In genomic region chr3:193816656-193817311, GRCh38 we compare ENCODE assay signal across 9 cellular contexts.
DNase-seq lines count a peak whose midpoint lies in the region; ATAC-seq, FAIRE-seq and TF ChIP-seq lines count a peak whose summit lies in the region.
"Had no signal": no experiment of that assay in that cellular context is flagged by ENCODE, and none has a peak within 500 bp of the region (broad histone marks: within the 10 kb centered on the region; RNA-seq: fewer than 3 reads in every experiment).

No MANE protein-coding gene starts in this region.

- no peak for TF ChIP-seq RAD21 in K562 (CRISPR knock-in tag; conservative IDR thresholded peaks at IDR 0.05 in 1 of 2, IDR thresholded peaks at IDR 0.05 in 1 of 2)

- H3K9ac ChIP-seq in K562 (ENCODE audit: insufficient read depth in 1 of 2, low read depth in 2 of 2, low read length in 2 of 2) (peak overlapping the region in 1 of 2 experiments; percentile 57; a peak in 1 of 4 replicates), kidney (ENCODE audit: low read length in 2 of 2) (no peak overlapping the region), subcutaneous abdominal adipose tissue (ENCODE audit: low read length in 5 of 5) (no peak overlapping the region)

- H3K4me2 ChIP-seq in K562 (ENCODE audit: insufficient read depth, low read length), result peak overlapping the region; percentile 50

- peak; percentile 84 for DNase-seq in NCI-H1092 treated with DMSO at 0.1 percent for 48 hours (lab: John Stamatoyannopoulos, UW)
- peak; percentile 52 to 78 (median 66) for DNase-seq in K562 (ENCODE audit: extremely low read depth in 1 of 4, low spot score in 3 of 4)
- peak; percentile 86 for DNase-seq in kidney
- DNase-seq in NCI-H446 (lab: John Stamatoyannopoulos, UW), result no peak

- H3K36me3 ChIP-seq in K562 (ENCODE audit: control insufficient read depth, insufficient read depth, low read length) (no peaks in the 10 kb centered on the region), kidney (ENCODE audit: control insufficient read depth in 1 of 2, insufficient read depth in 2 of 2, low read length in 2 of 2) (no peaks in the 10 kb centered on the region), subcutaneous abdominal adipose tissue (ENCODE audit: control insufficient read depth in 5 of 5, insufficient read depth in 5 of 5, low read length in 5 of 5) (no peaks in the 10 kb centered on the region)

- H3K9me1 ChIP-seq in K562 (ENCODE audit: control insufficient read depth, insufficient read depth, low read length), result no peaks in the 10 kb centered on the region

- no peak for TF ChIP-seq EP300 in K562 (IDR thresholded peaks at IDR 0.05; ENCODE audit: low read length)

- no peak for TF ChIP-seq POLR2A in K562 (conservative IDR thresholded peaks at IDR 0.05)

- H3K27ac ChIP-seq in K562 (ENCODE audit: extremely low read depth, low read depth, low read length), result no peak overlapping the region
- no peak overlapping the region for H3K27ac ChIP-seq in kidney (ENCODE audit: low read depth in 2 of 2, low read length in 2 of 2)
- no peak overlapping the region for H3K27ac ChIP-seq in subcutaneous abdominal adipose tissue (ENCODE audit: low read depth, low read length)
- H3K27ac ChIP-seq: epithelial cell of prostate had no signal

- H3K27me3 ChIP-seq in K562 (ENCODE audit: control insufficient read depth in 2 of 2, insufficient read depth in 2 of 2, low read length in 2 of 2) (no peaks in the 10 kb centered on the region), subcutaneous abdominal adipose tissue (ENCODE audit: control insufficient read depth in 5 of 5, insufficient read depth in 4 of 5, low read length in 5 of 5) (peaks cover 0 to 7% (median 0%) of the 10 kb centered on the region in 5 donors)

- intact Hi-C loops in K562 (cut with micrococcal nuclease) (no loop called here), kidney (cut with DNase I) (no loop called here)

- H3K9me3 ChIP-seq in K562 (replicated peaks; ENCODE audit: control insufficient read depth, insufficient read depth, low read depth, low read length), result no peaks in the 10 kb centered on the region
- no peaks in the 10 kb centered on the region for H3K9me3 ChIP-seq in kidney (ENCODE audit: control insufficient read depth in 1 of 2, low read length in 2 of 2)
- H3K9me3 ChIP-seq in subcutaneous abdominal adipose tissue (ENCODE audit: control insufficient read depth in 5 of 5, low read length in 5 of 5), result no peaks in the 10 kb centered on the region

- H2AFZ ChIP-seq in K562 (ENCODE audit: low read depth, low read length), result peak overlapping the region; percentile 75

- CTCF ChIA-PET in K562 (lab: Yijun Ruan, JAX; ENCODE audit: low intra/inter-chr PET ratio), result interaction anchor here (0.7 kb wide), 1 partner anchor 27 kb away, joined by 3 read pairs; no protein-coding TSS in a partner anchor

- no TSS peak for BruUV-seq in K562 (replicated peaks; lab: Mats Ljungman, UMichigan)

- in situ Hi-C loops in K562 (cut with MboI), result no loop called here

- H3K4me3 ChIP-seq in K562 (no peak overlapping the region), kidney (ENCODE audit: low read length in 2 of 2) (no peak overlapping the region), subcutaneous abdominal adipose tissue (ENCODE audit: low read depth in 1 of 5, low read length in 5 of 5) (peak overlapping the region in 4 of 5 donors; percentile 24 to 36 (median 30))

- WGBS in K562 (ENCODE audit: insufficient coverage, low coverage, missing lambda C conversion rate), result 24% methylated on average over 14 of the region's 14 CpGs

- no peaks in the 10 kb centered on the region for H3K79me2 ChIP-seq in K562 (ENCODE audit: control insufficient read depth, insufficient read depth, low read length)

- FAIRE-seq in K562 (lab: Jason Lieb, UNC) (peak; percentile 89), kidney (lab: Jason Lieb, UNC) (no peak)

- no peaks in the 10 kb centered on the region for H4K20me1 ChIP-seq in K562 (replicated peaks; ENCODE audit: control insufficient read depth, insufficient read depth, low read length)

- peak; percentile 92 for ATAC-seq in K562
- no peak for ATAC-seq in HG02970 (IDR thresholded peaks at IDR 0.05; ENCODE audit: low FRiP score, unreplicated experiment)
- ATAC-seq in HG02973 (IDR thresholded peaks at IDR 0.05; ENCODE audit: unreplicated experiment), result no peak
- no peak for ATAC-seq in GM18511 (IDR thresholded peaks at IDR 0.05; ENCODE audit: unreplicated experiment)

- H3K4me1 ChIP-seq in K562 (replicated peaks in 1 of 2; ENCODE audit: control insufficient read depth in 2 of 2, insufficient read depth in 2 of 2, low read length in 2 of 2) (peaks cover 9 to 10% of the 10 kb centered on the region in 2 experiments; a peak in 4 of 5 replicates), kidney (ENCODE audit: control insufficient read depth in 1 of 2, insufficient read depth in 1 of 2, low read depth in 1 of 2, low read length in 2 of 2) (peaks cover 4 to 17% of the 10 kb centered on the region in 2 donors), subcutaneous abdominal adipose tissue (ENCODE audit: control insufficient read depth in 5 of 5, insufficient read depth in 5 of 5, low read length in 5 of 5) (peaks cover 6 to 11% (median 9%) of the 10 kb centered on the region in 5 donors)

- POLR2A ChIA-PET in K562 (lab: Yijun Ruan, JAX), result interaction anchor here (0.6 to 2.0 kb wide), 13 partner anchors 10 to 508 kb away, joined by 3 to 16 read pairs (median 4); no protein-coding TSS in a partner anchor

- TF ChIP-seq CTCF in K562 (IDR thresholded peaks at IDR 0.05 in 2 of 3, conservative IDR thresholded peaks at IDR 0.05 in 1 of 3; ENCODE audit: insufficient read depth in 2 of 3, low read depth in 1 of 3, low read length in 3 of 3) (no peak), kidney (IDR thresholded peaks at IDR 0.05; ENCODE audit: borderline replicate concordance, extremely low read depth, insufficient read depth) (no peak)

TF ChIP-seq in K562, 482 proteins besides CTCF, POLR2A, EP300 and RAD21 (continues in another document):
- no peak for TF ChIP-seq RBM17 (IDR thresholded peaks at IDR 0.05; ENCODE audit: borderline replicate concordance, low read depth, low read length)
- TF ChIP-seq ZNF324 (CRISPR knock-in tag; IDR thresholded peaks at IDR 0.05), result peak; percentile 44
- TF ChIP-seq GABPA (tag; conservative IDR thresholded peaks at IDR 0.05; ENCODE audit: low read depth), result peak; percentile 47
- peak in 1 of 2 experiments; percentile 67; a peak in 2 of 4 replicates for TF ChIP-seq KDM1A (IDR thresholded peaks at IDR 0.05)
- no peak for TF ChIP-seq ARID2 (IDR thresholded peaks at IDR 0.05)
- TF ChIP-seq SMARCA4 (IDR thresholded peaks at IDR 0.05), result 0 out of 2 replicates have a peak, but pooled peaks have one; percentile 23
- TF ChIP-seq NR2C2 (CRISPR knock-in tag; IDR thresholded peaks at IDR 0.05), result no peak
- peak; percentile 69 for TF ChIP-seq NR2C2 (tag; IDR thresholded peaks at IDR 0.05)
- peak; percentile 33; the same call in 1 of the 2 replicates for TF ChIP-seq PKNOX1 (IDR thresholded peaks at IDR 0.05)
- peak; percentile 52; the same call in 1 of the 2 replicates for TF ChIP-seq SMAD4 (CRISPR knock-in tag; conservative IDR thresholded peaks at IDR 0.05)
- TF ChIP-seq, protein P1, sequence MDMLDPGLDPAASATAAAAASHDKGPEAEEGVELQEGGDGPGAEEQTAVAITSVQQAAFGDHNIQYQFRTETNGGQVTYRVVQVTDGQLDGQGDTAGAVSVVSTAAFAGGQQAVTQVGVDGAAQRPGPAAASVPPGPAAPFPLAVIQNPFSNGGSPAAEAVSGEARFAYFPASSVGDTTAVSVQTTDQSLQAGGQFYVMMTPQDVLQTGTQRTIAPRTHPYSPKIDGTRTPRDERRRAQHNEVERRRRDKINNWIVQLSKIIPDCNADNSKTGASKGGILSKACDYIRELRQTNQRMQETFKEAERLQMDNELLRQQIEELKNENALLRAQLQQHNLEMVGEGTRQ (CRISPR knock-in tag; IDR thresholded peaks at IDR 0.05), result no peak
- no peak for TF ChIP-seq ZNF41 (CRISPR knock-in tag; conservative IDR thresholded peaks at IDR 0.05)
- peak; percentile 55 for TF ChIP-seq DPF2 (IDR thresholded peaks at IDR 0.05)

Comparison
In these comparisons a context has a peak if more than half of its experiments do, and no peak if none do; other contexts are left out.
1. DNase-seq: peak in NCI-H1092 treated with DMSO at 0.1 percent for 48 hours (single experiment), K562 (4 of 4) and kidney (single experiment); none in NCI-H446 (0 of 2).
2. H3K4me3 ChIP-seq: peak in subcutaneous abdominal adipose tissue (4 of 5); none in K562 (single experiment) and kidney (0 of 2).